Comparison of ENCODE assay signal across 8 cellular contexts in the genomic region with DNA sequence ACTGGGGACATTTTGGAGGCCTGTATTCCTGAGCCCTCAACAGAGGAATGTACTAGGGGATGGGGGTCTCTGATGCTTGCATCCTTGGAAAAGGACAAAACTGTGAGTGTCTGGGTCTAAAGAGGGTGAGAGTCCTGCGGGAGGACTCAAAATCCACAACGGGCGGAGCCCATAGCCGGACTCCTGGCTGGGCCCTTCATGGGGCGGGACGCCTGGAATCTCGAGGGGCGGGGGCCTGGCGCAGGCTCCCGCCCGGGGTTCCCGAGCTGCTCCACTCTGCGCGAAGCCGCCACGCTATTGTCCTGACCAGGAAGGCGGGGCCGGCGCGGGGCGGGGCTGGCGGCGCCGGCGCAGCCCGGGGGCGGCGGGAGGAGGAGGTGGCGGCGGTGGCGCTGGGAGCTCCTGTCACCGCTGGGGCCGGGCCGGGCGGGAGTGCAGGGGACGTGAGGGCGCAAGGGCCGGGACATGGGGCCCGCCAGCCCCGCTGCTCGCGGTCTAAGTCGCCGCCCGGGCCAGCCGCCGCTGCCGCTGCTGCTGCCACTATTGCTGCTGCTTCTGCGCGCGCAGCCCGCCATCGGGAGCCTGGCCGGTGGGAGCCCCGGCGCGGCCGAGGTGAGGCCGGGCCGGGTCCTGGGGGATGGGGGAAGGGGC. TPM values are rescaled to one million over a fixed set of nuclear protein-coding genes. Genes with fewer than 3 reads are reported as not detected.
DNase-seq lines count a peak whose midpoint lies in the region; ATAC-seq and TF ChIP-seq lines count a peak whose summit lies in the region.

A gene (plus strand): TSS at position 403 of the 651 bp plus-strand sequence. CDS start 63 bp downstream, at position 466.

- no peaks in the 10 kb centered on the region for H3K9me3 ChIP-seq in duodenal mucosa (ENCODE audit: control insufficient read depth in 1 of 2, low read length in 2 of 2)
- no peaks in the 10 kb centered on the region for H3K9me3 ChIP-seq in lower lobe of right lung

- H3K36me3 Mint-ChIP-seq in activated CD4-positive, alpha-beta memory T cell treated with anti-CD3 and anti-CD28 coated beads for 36 hours = no peaks in the 10 kb centered on the region

- H3K27ac Mint-ChIP-seq in activated CD4-positive, alpha-beta memory T cell treated with anti-CD3 and anti-CD28 coated beads for 36 hours = no peak within 1 kb of the TSS

- peaks cover 8 to 16% of the 10 kb centered on the region in 2 donors for H3K4me1 ChIP-seq in duodenal mucosa (ENCODE audit: control insufficient read depth in 1 of 2, insufficient read depth in 2 of 2, low read length in 2 of 2)
- peaks cover 18% of the 10 kb centered on the region for H3K4me1 ChIP-seq in lower lobe of right lung

- peaks cover 38% of the 10 kb centered on the region for H3K27me3 Mint-ChIP-seq in activated CD4-positive, alpha-beta memory T cell treated with anti-CD3 and anti-CD28 coated beads for 36 hours

- peak within 1 kb of the TSS; percentile 43 for H3K4me3 Mint-ChIP-seq in activated CD4-positive, alpha-beta memory T cell treated with anti-CD3 and anti-CD28 coated beads for 36 hours

- peaks cover 14% of the 10 kb centered on the region for H3K4me1 Mint-ChIP-seq in activated CD4-positive, alpha-beta memory T cell treated with anti-CD3 and anti-CD28 coated beads for 36 hours (ENCODE audit: low read depth)

- CTCF ChIA-PET in activated CD4-positive, alpha-beta memory T cell treated with anti-CD3 and anti-CD28 coated beads for 36 hours (lab: Charles Lee) = interaction anchor here (1.0 to 1.3 kb wide), 2 partner anchors 16 to 63 kb away, joined by 3 to 4 read pairs; no protein-coding TSS in a partner anchor

- H3K4me3 ChIP-seq in duodenal mucosa (ENCODE audit: low read depth in 1 of 2, low read length in 2 of 2) (peak within 1 kb of the TSS; percentile 16 to 43), lower lobe of right lung (peak within 1 kb of the TSS; percentile 56)

- DNase-seq in NCI-H187 (lab: John Stamatoyannopoulos, UW) (peak; percentile 39 to 73), NCI-H187 treated with DMSO at 0.1 percent for 48 hours (lab: John Stamatoyannopoulos, UW) (no peak), NCI-H2171 treated with DMSO at 0.1 percent for 48 hours (lab: John Stamatoyannopoulos, UW) (peak; percentile 61), lower lobe of right lung (peak; percentile 80)
- DNase-seq in activated CD4-positive, alpha-beta memory T cell treated with anti-CD3 and anti-CD28 coated beads for 36 hours = peak; percentile 79
- DNase-seq in stimulated activated CD8-positive, alpha-beta memory T cell treated with anti-CD3 and anti-CD28 coated beads, Interleukin-15, amount 100 ng/mL, for 24 hours (ENCODE audit: low read depth) = peak; percentile 44

- no peak for TF ChIP-seq CTCF in lower lobe of right lung (IDR thresholded peaks at IDR 0.05)

- ATAC-seq in lower lobe of right lung (peak; percentile 88 to 93), HG03045 (IDR thresholded peaks at IDR 0.05; ENCODE audit: unreplicated experiment) (no peak)

- H3K27ac ChIP-seq in duodenal mucosa (ENCODE audit: low read depth, low read length) (no peak within 1 kb of the TSS), lower lobe of right lung (no peak within 1 kb of the TSS)

- H3K27me3 ChIP-seq in duodenal mucosa (ENCODE audit: control insufficient read depth in 1 of 2, insufficient read depth in 2 of 2, low read length in 2 of 2) = peaks cover 14 to 22% of the 10 kb centered on the region in 2 donors
- H3K27me3 ChIP-seq in lower lobe of right lung (ENCODE audit: low read depth) = peaks cover 34% of the 10 kb centered on the region

- intact Hi-C loops in activated CD4-positive, alpha-beta memory T cell treated with anti-CD3 and anti-CD28 coated beads for 36 hours (cut with micrococcal nuclease) = loop anchor here (5.0 kb wide), 1 partner anchor 176 kb away; no protein-coding TSS in a partner anchor
- intact Hi-C loops in lower lobe of right lung (cut with DNase I) = no loop called here

- H3K36me3 ChIP-seq in duodenal mucosa (ENCODE audit: control insufficient read depth in 1 of 2, insufficient read depth in 2 of 2, low read length in 2 of 2) = no peaks in the 10 kb centered on the region
- no peaks in the 10 kb centered on the region for H3K36me3 ChIP-seq in lower lobe of right lung

- H3K9ac ChIP-seq in duodenal mucosa (ENCODE audit: low read depth in 1 of 2, low read length in 2 of 2) = no peak within 1 kb of the TSS

- no peaks in the 10 kb centered on the region for H3K9me3 Mint-ChIP-seq in activated CD4-positive, alpha-beta memory T cell treated with anti-CD3 and anti-CD28 coated beads for 36 hours

- POLR2A ChIA-PET in activated CD4-positive, alpha-beta memory T cell treated with anti-CD3 and anti-CD28 coated beads for 36 hours (lab: Charles Lee) = no interaction called here

RNA-seq across cellular contexts. Expression of the gene that starts here (rescaled TPM):
- 1 to 10 TPM; 1.2 to 2.6 TPM for total RNA-seq in activated CD4-positive, alpha-beta memory T cell treated with anti-CD3 and anti-CD28 coated beads for 36 hours
- 2.1 TPM for total RNA-seq in lower lobe of right lung
